In genomic region chr2:227313310-227313709, GRCh38 we compare ENCODE assay signal across 34 cellular contexts. TPM values are rescaled to one million over a fixed set of nuclear protein-coding genes. Genes with fewer than 3 reads are reported as not detected.
A peak's percentile ranks its signal among the peaks of the same experiment; 100 is the strongest.
DNase-seq lines count a peak whose midpoint lies in the region; ATAC-seq, FAIRE-seq and TF ChIP-seq lines count a peak whose summit lies in the region.
"Had no signal": no experiment of that assay in that cellular context is flagged by ENCODE, and none has a peak within 500 bp of the region (broad histone marks: within the 10 kb centered on the region; RNA-seq: fewer than 3 reads in every experiment).

No MANE protein-coding gene starts in this region.

- no peak overlapping the region for H2AK5ac ChIP-seq in trophoblast cell (ENCODE audit: low read length)

- ATAC-seq in HepG2 (peak; percentile 63), right lobe of liver (no peak), HG03460 (IDR thresholded peaks at IDR 0.05; ENCODE audit: unreplicated experiment) (no peak)
- ATAC-seq: A549; CD8-positive, alpha-beta T cell had no signal

- no peak for FAIRE-seq in HepG2 (lab: Jason Lieb, UNC)
- FAIRE-seq: A204.1, A549, D721Med had no signal

- peak overlapping the region; percentile 38 for H3K27ac Mint-ChIP-seq in Caco-2 (ENCODE audit: unreplicated experiment)
- H3K27ac Mint-ChIP-seq: B cell; CD14-positive monocyte; CD4-positive, alpha-beta T cell; CD4-positive, CD25-positive, alpha-beta regulatory T cell; CD8-positive, alpha-beta memory T cell; CD8-positive, alpha-beta T cell had no signal

- no peak overlapping the region for H2BK120ac ChIP-seq in trophoblast cell (ENCODE audit: insufficient read depth, low read length, poor library complexity)

- in situ Hi-C loops in HepG2 (cut with HindIII; ENCODE audit: extremely low pct_ligation_motif_present, low pct_unique_long_range_greater_than_20kb): no loop called here

- H3K27me3 Mint-ChIP-seq in Caco-2 (ENCODE audit: insufficient read depth, unreplicated experiment): no peaks in the 10 kb centered on the region
- H3K27me3 Mint-ChIP-seq: B cell had no signal

- H4K91ac ChIP-seq in trophoblast cell (ENCODE audit: low read depth, low read length): no peak overlapping the region

- H3K27ac ChIP-seq in HepG2 (ENCODE audit: extremely low read length, insufficient read depth, low read length) (peak overlapping the region; percentile 81), right lobe of liver (no peak overlapping the region), testis (peak overlapping the region; percentile 31 to 50), trophoblast cell (ENCODE audit: low read depth, low read length) (no peak overlapping the region)
- H3K27ac ChIP-seq: 22Rv1; A549; BLaER1; BLaER1 treated with 17β-estradiol and CSF1 and Interleukin-3, amounts not matched to agents 10 nM and 100 nM; C4-2B had no signal

- no peak overlapping the region for H3K14ac ChIP-seq in trophoblast cell (ENCODE audit: low read length)

- no peaks in the 10 kb centered on the region for H3K36me3 ChIP-seq in HepG2 (replicated peaks in 1 of 2; ENCODE audit: control insufficient read depth in 1 of 2, insufficient read depth in 2 of 2, low read length in 2 of 2)
- no peaks in the 10 kb centered on the region for H3K36me3 ChIP-seq in right lobe of liver
- H3K36me3 ChIP-seq in Caco-2 (ENCODE audit: control insufficient read depth, insufficient read depth, low read length): no peaks in the 10 kb centered on the region
- no peaks in the 10 kb centered on the region for H3K36me3 ChIP-seq in testis (ENCODE audit: low read depth, missing control alignments)
- H3K36me3 ChIP-seq in trophoblast cell (ENCODE audit: control insufficient read depth in 1 of 2, insufficient read depth in 2 of 2, low read length in 2 of 2): no peaks in the 10 kb centered on the region
- H3K36me3 ChIP-seq: BE2C; BLaER1; BLaER1 treated with 17β-estradiol and CSF1 and Interleukin-3, amounts not matched to agents 10 nM and 100 nM had no signal

- BruUV-seq in HepG2 (replicated peaks; lab: Mats Ljungman, UMichigan): no TSS peak
- no TSS peak for BruUV-seq in Caco-2 (replicated peaks; lab: Mats Ljungman, UMichigan)

- H2AFZ ChIP-seq in HepG2 (ENCODE audit: low read length) (peak overlapping the region; percentile 52), trophoblast cell (ENCODE audit: insufficient read depth, low read length, poor library complexity) (no peak overlapping the region)

- no peak for TF ChIP-seq RAD21 in HepG2 (CRISPR knock-in tag; IDR thresholded peaks at IDR 0.05)

- intact Hi-C loops in HepG2 (cut with micrococcal nuclease; ENCODE audit: unreplicated experiment): loop anchor here (2.0 to 5.0 kb wide), 2 partner anchors 13 to 76 kb away; no protein-coding TSS in a partner anchor
- intact Hi-C loops in right lobe of liver (cut with DNase I): no loop called here
- intact Hi-C loops in Caco-2 (cut with micrococcal nuclease; ENCODE audit: unreplicated experiment): loop anchor here (1.0 to 5.0 kb wide), 3 partner anchors 11 to 186 kb away; no protein-coding TSS in a partner anchor
- intact Hi-C loops in testis (cut with DNase I; ENCODE audit: low total_unique reads): no loop called here

- H3K36me3 Mint-ChIP-seq in Caco-2 (ENCODE audit: insufficient read depth, unreplicated experiment): peaks cover under 1% of the 10 kb centered on the region
- H3K36me3 Mint-ChIP-seq: CD14-positive monocyte; CD4-positive, alpha-beta memory T cell; CD4-positive, CD25-positive, alpha-beta regulatory T cell; CD8-positive, alpha-beta T cell had no signal

- no peak overlapping the region for H2BK12ac ChIP-seq in trophoblast cell (ENCODE audit: low read length)

- H3K4me1 Mint-ChIP-seq in Caco-2 (ENCODE audit: low read depth, unreplicated experiment): peaks cover 7% of the 10 kb centered on the region
- H3K4me1 Mint-ChIP-seq: B cell; CD14-positive monocyte; CD4-positive, alpha-beta memory T cell; CD4-positive, CD25-positive, alpha-beta regulatory T cell; CD8-positive, alpha-beta memory T cell had no signal

- no peak overlapping the region for H4K8ac ChIP-seq in trophoblast cell (ENCODE audit: low read depth, low read length)

- no peak overlapping the region for H4K12ac ChIP-seq in trophoblast cell (ENCODE audit: low read depth, low read length)

- no peak for TF ChIP-seq CTCF in HepG2 (CRISPR knock-in tag; IDR thresholded peaks at IDR 0.05)
- TF ChIP-seq CTCF in right lobe of liver (IDR thresholded peaks at IDR 0.05): no peak
- no peak for TF ChIP-seq CTCF in Caco-2 (IDR thresholded peaks at IDR 0.05; ENCODE audit: insufficient read depth in 1 of 2, low read depth in 1 of 2, low read length in 1 of 2, severe bottlenecking in 1 of 2, unreplicated experiment in 1 of 2)
- no peak for TF ChIP-seq CTCF in testis (IDR thresholded peaks at IDR 0.05)

- POLR2A ChIA-PET in HepG2 (lab: Yijun Ruan, JAX) (interaction anchor here (1.9 kb wide), 1 partner anchor 12 kb away, joined by 9 read pairs; the partner anchor contains the start of gene MFF), Caco-2 (lab: Charles Lee) (interaction anchor here (0.5 kb wide), 1 partner anchor 477 kb away, joined by 3 read pairs; the partner anchor contains the start of gene RHBDD1)

- H3K4me2 ChIP-seq in HepG2 (ENCODE audit: low read depth, low read length) (peak overlapping the region; percentile 84), trophoblast cell (ENCODE audit: low read length) (no peak overlapping the region)
- H3K4me2 ChIP-seq: A549; BLaER1; BLaER1 treated with 17β-estradiol and CSF1 and Interleukin-3, amounts not matched to agents 10 nM and 100 nM had no signal

- H3K23ac ChIP-seq in trophoblast cell (ENCODE audit: low read length): no peak overlapping the region

- no peak overlapping the region for H3K4me3 Mint-ChIP-seq in Caco-2 (ENCODE audit: unreplicated experiment)
- H3K4me3 Mint-ChIP-seq: B cell; CD14-positive monocyte; CD4-positive, alpha-beta memory T cell; CD4-positive, alpha-beta T cell; CD4-positive, CD25-positive, alpha-beta regulatory T cell; CD8-positive, alpha-beta memory T cell; CD8-positive, alpha-beta T cell had no signal

- peaks cover 14% of the 10 kb centered on the region for H3K9me3 Mint-ChIP-seq in Caco-2 (ENCODE audit: unreplicated experiment)
- H3K9me3 Mint-ChIP-seq: CD4-positive, alpha-beta T cell had no signal

- no peaks in the 10 kb centered on the region for H3K79me1 ChIP-seq in trophoblast cell (ENCODE audit: low read length)

- H3K18ac ChIP-seq in trophoblast cell (ENCODE audit: low read length): no peak overlapping the region

- CTCF ChIA-PET in HepG2 (lab: Yijun Ruan, JAX; ENCODE audit: low intra/inter-chr PET ratio, low total read pairs): no interaction called here
- CTCF ChIA-PET in Caco-2 (lab: Charles Lee): interaction anchor here (0.7 kb wide), 1 partner anchor 35 kb away, joined by 3 read pairs; no protein-coding TSS in a partner anchor

- H3K4me3 ChIP-seq in HepG2 (replicated peaks in 1 of 3; ENCODE audit: insufficient read depth in 1 of 3, low read depth in 2 of 3, low read length in 3 of 3) (peak overlapping the region in 1 of 3 experiments; percentile 54; a peak in 1 of 6 replicates), right lobe of liver (no peak overlapping the region), Caco-2 (ENCODE audit: low read depth, low read length) (no peak overlapping the region), testis (no peak overlapping the region), trophoblast cell (ENCODE audit: low read depth, low read length) (no peak overlapping the region)
- H3K4me3 ChIP-seq: A549; BLaER1; BLaER1 treated with 17β-estradiol and CSF1 and Interleukin-3, amounts not matched to agents 10 nM and 100 nM had no signal

- TF ChIP-seq EP300 in HepG2 (IDR thresholded peaks at IDR 0.05; ENCODE audit: low read depth in 2 of 2, low read length in 2 of 2): peak in 1 of 2 experiments; percentile 67; a peak in 1 of 4 replicates
- TF ChIP-seq EP300 in HepG2 (CRISPR knock-in tag; IDR thresholded peaks at IDR 0.05; ENCODE audit: borderline replicate concordance): no peak

- 61% methylated on average over 1 of the region's 1 CpG for WGBS in HepG2 (ENCODE audit: low lambda C conversion rate)
- WGBS in right lobe of liver (ENCODE audit: insufficient coverage, low coverage, low lambda C conversion rate, missing lambda C conversion rate): 73% methylated on average over 1 of the region's 1 CpG
- 75 to 88% methylated on average over 1 of the region's 1 CpG for WGBS in testis, 2 donors
- no CpG with 5 or more reads among the region's 1 CpG for WGBS in trophoblast cell (ENCODE audit: extremely low coverage, insufficient coverage, insufficient read length)

- H3K79me2 ChIP-seq in HepG2 (ENCODE audit: insufficient read depth, low read length) (no peaks in the 10 kb centered on the region), trophoblast cell (ENCODE audit: control insufficient read depth, insufficient read depth, low read length, poor library complexity) (no peaks in the 10 kb centered on the region)

- no peaks in the 10 kb centered on the region for H4K20me1 ChIP-seq in HepG2 (ENCODE audit: insufficient read depth, low read length)
- H4K20me1 ChIP-seq: BLaER1; BLaER1 treated with 17β-estradiol and CSF1 and Interleukin-3, amounts not matched to agents 10 nM and 100 nM had no signal

- no peak overlapping the region for H3K4ac ChIP-seq in trophoblast cell (ENCODE audit: low read depth, low read length)

- no peak for TF ChIP-seq POLR2A in HepG2 (IDR thresholded peaks at IDR 0.05; ENCODE audit: insufficient read depth in 1 of 2, low read depth in 2 of 2, low read length in 2 of 2)
- TF ChIP-seq POLR2A in right lobe of liver (IDR thresholded peaks at IDR 0.05): no peak
- TF ChIP-seq POLR2A in testis (IDR thresholded peaks at IDR 0.05): no peak

- no peaks in the 10 kb centered on the region for H3K27me3 ChIP-seq in HepG2 (ENCODE audit: control insufficient read depth in 1 of 2, insufficient read depth in 2 of 2, low read length in 2 of 2)
- no peaks in the 10 kb centered on the region for H3K27me3 ChIP-seq in right lobe of liver
- no peaks in the 10 kb centered on the region for H3K27me3 ChIP-seq in Caco-2 (replicated peaks; ENCODE audit: control insufficient read depth, insufficient read depth, low read length)
- no peaks in the 10 kb centered on the region for H3K27me3 ChIP-seq in testis
- no peaks in the 10 kb centered on the region for H3K27me3 ChIP-seq in trophoblast cell (ENCODE audit: insufficient read depth, low read length)
- H3K27me3 ChIP-seq: BLaER1; BLaER1 treated with 17β-estradiol and CSF1 and Interleukin-3, amounts not matched to agents 10 nM and 100 nM had no signal

- H2BK5ac ChIP-seq in trophoblast cell (ENCODE audit: low read depth, low read length, poor library complexity): no peak overlapping the region

- DNase-seq in HepG2 (ENCODE audit: low spot score) (peak; percentile 73), right lobe of liver (no peak), Caco-2 (peak in 1 of 2 experiments; percentile 35), testis (no peak), trophoblast cell (no peak)
- DNase-seq: 8988T; ACHN; AML-193; BE2C; C1 segment of cervical spinal cord; Calu3; CD4-positive, alpha-beta memory T cell; CD4-positive, alpha-beta T cell; CD4-positive, CD25-positive, alpha-beta regulatory T cell; CD8-positive, alpha-beta memory T cell; CD8-positive, alpha-beta T cell; COR-L47; DMS 273 treated with DMSO at 0.1 percent for 48 hours; DMS153; DMS53; DMS79; DMS79 treated with DMSO at 0.1 percent for 48 hours; DND-41; EL had no signal

- H3K9me3 ChIP-seq in HepG2 (ENCODE audit: low read length) (no peaks in the 10 kb centered on the region), right lobe of liver (no peaks in the 10 kb centered on the region), Caco-2 (no peaks in the 10 kb centered on the region), testis (no peaks in the 10 kb centered on the region), trophoblast cell (ENCODE audit: insufficient read depth, low read depth, low read length) (no peaks in the 10 kb centered on the region)
- H3K9me3 ChIP-seq: A549, BE2C had no signal

- H3K9ac ChIP-seq in HepG2 (ENCODE audit: insufficient read depth, low read depth, low read length) (no peak overlapping the region; the same call in 1 of the 2 replicates), trophoblast cell (ENCODE audit: low read length) (no peak overlapping the region)
- H3K9ac ChIP-seq: BLaER1; BLaER1 treated with 17β-estradiol and CSF1 and Interleukin-3, amounts not matched to agents 10 nM and 100 nM had no signal

- H3K4me1 ChIP-seq in HepG2 (ENCODE audit: insufficient read depth, low read length) (peaks cover 48% of the 10 kb centered on the region), right lobe of liver (no peaks in the 10 kb centered on the region), Caco-2 (peaks cover 47% of the 10 kb centered on the region), testis (peaks cover 6% of the 10 kb centered on the region), trophoblast cell (ENCODE audit: control insufficient read depth in 1 of 2, insufficient read depth in 2 of 2, low read length in 2 of 2) (peaks cover 0 to 7% of the 10 kb centered on the region in 2 experiments)
- H3K4me1 ChIP-seq: A549; BE2C; BLaER1; BLaER1 treated with 17β-estradiol and CSF1 and Interleukin-3, amounts not matched to agents 10 nM and 100 nM had no signal

RNA-seq across cellular contexts. Expression of gene MFF, which starts 11.7 kb away (rescaled TPM):
- total RNA-seq in HepG2 (2016; rRNA removed; fragmentation: Illumina TruSeq; extraction: Trizol) (156 and 170 TPM in 2 replicates), right lobe of liver (10 to 100 TPM; 29.3 to 70.2 (median 34.6) TPM), Caco-2 (2022) (161 TPM in 2 replicates), testis (100 to 1,000 TPM; 318 to 368 TPM)
- total RNA-seq in HepG2 (2016; cell fraction: cytosol; rRNA removed; fragmentation: Illumina TruSeq; extraction: Trizol; ENCODE audit: low read depth): 211 and 258 TPM in 2 replicates
- total RNA-seq in HepG2 (2016; cell fraction: insoluble cytoplasmic fraction; rRNA removed; fragmentation: Illumina TruSeq; extraction: Trizol): 151 and 164 TPM in 2 replicates
- 255 and 291 TPM in 2 replicates for total RNA-seq in HepG2 (2016; cell fraction: membrane; rRNA removed; fragmentation: Illumina TruSeq; extraction: Trizol)
- 113 and 118 TPM in 2 replicates for total RNA-seq in HepG2 (2016; cell fraction: nucleus; rRNA removed; fragmentation: Illumina TruSeq; extraction: Trizol)
- polyA plus RNA-seq in HepG2 (2011; rRNA removed) (65.2 and 81.9 TPM in 2 replicates), testis (ENCODE audit: insufficient read depth, low read depth, low replicate concordance) (457 TPM)
- polyA plus RNA-seq in HepG2 (2011; cell fraction: cytosol; rRNA removed): 61.6 and 68.3 TPM in 2 replicates
- 67.5 and 75.8 TPM in 2 replicates for polyA plus RNA-seq in HepG2 (2011; cell fraction: nucleus; rRNA removed)
- polyA plus RNA-seq in HepG2 (2012): 115 and 154 TPM in 2 replicates
- polyA plus RNA-seq in HepG2 (2016; cell fraction: cytosol; fragmentation: Illumina TruSeq; extraction: Trizol; ENCODE audit: low read depth): 355 and 451 TPM in 2 replicates
- 213 and 226 TPM in 2 replicates for polyA plus RNA-seq in HepG2 (2016; cell fraction: insoluble cytoplasmic fraction; fragmentation: Illumina TruSeq; extraction: Trizol; ENCODE audit: low read depth)
- polyA plus RNA-seq in HepG2 (2016; cell fraction: membrane; fragmentation: Illumina TruSeq; extraction: Trizol; ENCODE audit: low read depth): 302 and 346 TPM in 2 replicates
- polyA plus RNA-seq in HepG2 (2016; cell fraction: nucleus; fragmentation: Illumina TruSeq; extraction: Trizol; ENCODE audit: insufficient read depth, low read depth): 165 and 167 TPM in 2 replicates
- 43.9 and 55.7 TPM in 2 replicates for polyA minus RNA-seq in HepG2 (2011; rRNA and poly(A)+ RNA removed; ENCODE audit: low replicate concordance)
- polyA minus RNA-seq in HepG2 (2011; cell fraction: cytosol; rRNA and poly(A)+ RNA removed): 63.0 and 70.4 TPM in 2 replicates
- 225 and 231 TPM in 2 replicates for polyA minus RNA-seq in HepG2 (2011; cell fraction: nucleus; rRNA and poly(A)+ RNA removed)
- polyA plus RNA-seq in trophoblast cell (2013): 74.4 and 74.5 TPM in 2 replicates

Comparison
In these comparisons a context has a peak if more than half of its experiments do, and no peak if none do; other contexts are left out.
1. H3K27ac ChIP-seq: peak in HepG2 (single experiment) and testis (2 of 2); none in right lobe of liver (0 of 3) and trophoblast cell (single experiment).
2. intact Hi-C loops: an anchor here in HepG2 (2.0 to 5.0 kb wide) and Caco-2 (1.0 to 5.0 kb wide); none called in right lobe of liver and testis.